20 cellular contexts compared by ENCODE assay signal in genomic region chr12:79086546-79086945, GRCh38.
"Had no signal": no experiment of that assay in that cellular context is flagged by ENCODE, and none has a peak within 500 bp of the region (broad histone marks: within the 10 kb centered on the region; RNA-seq: fewer than 3 reads in every experiment).

No MANE protein-coding gene starts in this region.

- H3K27me3 ChIP-seq: breast epithelium, gastroesophageal sphincter, right lobe of liver, spleen, stomach, testis, upper lobe of right lung had no signal

- H3K36me3 ChIP-seq: breast epithelium, gastroesophageal sphincter, right lobe of liver, spleen, stomach, upper lobe of right lung had no signal

- ATAC-seq: activated CD4-positive, CD25-positive, alpha-beta regulatory T cell treated with anti-CD3 and anti-CD28 coated beads, Interleukin-2, amount 50 U/mL, for 24 hours; activated T-helper 17 cell treated with anti-CD3 and anti-CD28 coated beads, Interleukin-2, amount 50 U/mL, for 72 hours; gastroesophageal sphincter; left lobe of liver; mucosa of descending colon; naive thymus-derived CD8-positive, alpha-beta T cell; right lobe of liver; upper lobe of right lung had no signal

- H3K4me1 ChIP-seq: breast epithelium, gastroesophageal sphincter, right lobe of liver, spleen, stomach, testis, upper lobe of right lung had no signal

- DNase-seq: activated naive CD4-positive, alpha-beta T cell treated with Interleukin-2 at 50 U/mL for 16 hours; activated T-cell treated with anti-CD3 and anti-CD28 coated beads for 4 hours; aorta; cerebellar nuclear complex; effector memory CD4-positive, alpha-beta T cell; mucosa of descending colon; naive thymus-derived CD8-positive, alpha-beta T cell; nucleus accumbens; posterior cingulate gyrus; right lobe of liver; spleen; stimulated activated CD4-positive, alpha-beta T cell treated with anti-CD3 and anti-CD28 coated beads, Interleukin-2, amount 100 ng/mL, for 24 hours; stomach; testis; upper lobe of right lung had no signal

- H3K9me3 ChIP-seq: breast epithelium, gastroesophageal sphincter, mucosa of descending colon, right lobe of liver, spleen, stomach, testis, upper lobe of right lung had no signal

- H3K27ac ChIP-seq: breast epithelium, gastroesophageal sphincter, right lobe of liver, spleen, stomach, testis, upper lobe of right lung had no signal

- H3K4me3 ChIP-seq: breast epithelium, gastroesophageal sphincter, mucosa of descending colon, right lobe of liver, spleen, stomach, testis, upper lobe of right lung had no signal
